ENCODE assay signal across 10 cellular contexts in the genomic region with DNA sequence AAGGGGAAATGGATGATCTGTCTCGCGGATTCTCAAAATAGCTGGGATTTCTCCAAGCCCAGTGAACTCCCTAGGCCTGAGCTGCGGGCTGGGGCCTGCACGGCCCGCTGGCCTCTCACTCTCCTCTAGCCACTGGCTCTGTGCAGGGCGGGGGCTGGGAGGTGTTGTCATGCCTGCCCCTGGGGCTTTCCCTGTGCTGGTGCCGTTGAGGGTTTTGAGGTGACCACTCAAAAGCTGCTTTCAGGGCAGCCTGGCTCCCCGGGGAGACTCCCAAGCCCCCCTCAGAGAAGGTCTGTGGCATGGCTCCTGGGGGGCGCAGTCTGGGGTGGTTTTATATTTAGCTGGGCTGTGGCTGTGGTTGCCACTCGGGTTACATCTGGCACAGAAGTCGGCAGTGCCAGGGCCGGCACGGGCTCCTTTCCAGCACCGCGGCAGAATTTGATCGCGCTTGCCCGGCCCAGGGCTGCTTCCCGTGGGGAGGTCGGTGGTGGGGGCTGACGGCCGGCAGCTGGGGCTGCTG. TPM values are rescaled to one million over a fixed set of nuclear protein-coding genes. Genes with fewer than 3 reads are reported as not detected.
DNase-seq lines count a peak whose midpoint lies in the region; ATAC-seq, FAIRE-seq and TF ChIP-seq lines count a peak whose summit lies in the region.
"Had no signal": no experiment of that assay in that cellular context is flagged by ENCODE, and none has a peak within 500 bp of the region (broad histone marks: within the 10 kb centered on the region; RNA-seq: fewer than 3 reads in every experiment).

No MANE protein-coding gene starts in this region.

- H3K9me3 ChIP-seq in GM12878 (replicated peaks; ENCODE audit: control insufficient read depth, insufficient read depth, low read length) (no peaks in the 10 kb centered on the region), skeletal muscle satellite cell (replicated peaks; ENCODE audit: low read length) (no peaks in the 10 kb centered on the region)

- CTCF ChIA-PET in GM12878 (lab: Yijun Ruan, JAX): interaction anchor here (0.5 to 2.5 kb wide), 4 partner anchors 10 to 30 kb away, joined by 3 to 7 read pairs (median 6); partner anchors contain the start of gene NDUFB7

- no peak for TF ChIP-seq EP300 in GM12878 (IDR thresholded peaks at IDR 0.05; ENCODE audit: borderline replicate concordance in 1 of 2, control insufficient read depth in 1 of 2, low read depth in 2 of 2, low read length in 2 of 2)

- DNase-seq in GM12878 (ENCODE audit: low read depth, low spot score) (no peak), hepatic stellate cell (ENCODE audit: low spot score) (peak; percentile 59), NCI-H1930 (lab: John Stamatoyannopoulos, UW) (no peak), DMS79 (lab: John Stamatoyannopoulos, UW) (no peak), dermis blood vessel endothelial cell (no peak)
- DNase-seq: SHP77 treated with DMSO at 0.1 percent for 48 hours had no signal

- no peak overlapping the region; the same call in 1 of the 2 replicates for H3K27ac ChIP-seq in GM12878 (ENCODE audit: control insufficient read depth, insufficient read depth)

- in situ Hi-C loops in GM12878 (cut with MboI): no loop called here

- no peak overlapping the region for H3K4me3 ChIP-seq in GM12878
- H3K4me3 ChIP-seq in skeletal muscle satellite cell (ENCODE audit: low read length): peak overlapping the region; percentile 31

- intact Hi-C loops in GM12878 (cut with micrococcal nuclease; ENCODE audit: unreplicated experiment): no loop called here

- no peak for FAIRE-seq in GM12878 (lab: Jason Lieb, UNC)

- no peak for TF ChIP-seq POLR2A in GM12878 (IDR thresholded peaks at IDR 0.05; ENCODE audit: low read depth, low read length)

- ATAC-seq in GM19463 (IDR thresholded peaks at IDR 0.05; ENCODE audit: unreplicated experiment) (peak; percentile 39), GM12878 (peak; percentile 79), HG03469 (IDR thresholded peaks at IDR 0.05; ENCODE audit: unreplicated experiment) (no peak)

- SMC1A ChIA-PET in GM12878 (lab: Charles Lee; ENCODE audit: uncharacterized antibody, unreplicated experiment): interaction anchor here (0.9 kb wide), 1 partner anchor 11 kb away, joined by 3 read pairs; no protein-coding TSS in a partner anchor

- no peak for TF ChIP-seq CTCF in GM12878 (IDR thresholded peaks at IDR 0.05 in 2 of 3, conservative IDR thresholded peaks at IDR 0.05 in 1 of 3; ENCODE audit: control insufficient read depth in 2 of 3, extremely low read depth in 1 of 3, insufficient read depth in 1 of 3, low read depth in 3 of 3, low read length in 3 of 3)

- TF ChIP-seq RAD21 in GM12878 (IDR thresholded peaks at IDR 0.05; ENCODE audit: insufficient read depth, low read depth, low read length): no peak

- POLR2A ChIA-PET in GM12878 (lab: Charles Lee): interaction anchor here (0.5 to 1.0 kb wide), 2 partner anchors 9 to 1572 kb away, joined by 4 to 11 read pairs; no protein-coding TSS in a partner anchor

- RAD21 ChIA-PET in GM12878 (lab: Charles Lee; ENCODE audit: unreplicated experiment): interaction anchor here (1.3 kb wide), 1 partner anchor 125 kb away, joined by 5 read pairs; no protein-coding TSS in a partner anchor

- WGBS in GM12878 (ENCODE audit: insufficient coverage, insufficient replicate concordance, low lambda C conversion rate, missing lambda C conversion rate): 8% methylated on average over 22 of the region's 22 CpGs

- H3K9ac ChIP-seq in GM12878 (ENCODE audit: control insufficient read depth, insufficient read depth, low read length) (no peak overlapping the region), skeletal muscle satellite cell (ENCODE audit: low read depth, low read length) (peak overlapping the region; percentile 76)

- no peaks in the 10 kb centered on the region for H4K20me1 ChIP-seq in GM12878 (ENCODE audit: control insufficient read depth, insufficient read depth)

- H3K36me3 ChIP-seq in GM12878 (ENCODE audit: control insufficient read depth in 2 of 2, insufficient read depth in 2 of 2, low read length in 1 of 2) (peaks cover 0 to 11% of the 10 kb centered on the region in 2 experiments; a peak in 3 of 4 replicates), skeletal muscle satellite cell (ENCODE audit: insufficient read depth, low read length) (peaks cover 12% of the 10 kb centered on the region)

- no peaks in the 10 kb centered on the region; the same call in 1 of the 2 replicates for H3K79me2 ChIP-seq in GM12878 (ENCODE audit: control insufficient read depth, insufficient read depth, low read length)

- H3K27me3 ChIP-seq in GM12878 (replicated peaks in 1 of 2; ENCODE audit: control insufficient read depth in 2 of 2, insufficient read depth in 2 of 2, low read length in 1 of 2) (no peaks in the 10 kb centered on the region), skeletal muscle satellite cell (ENCODE audit: control insufficient read depth, insufficient read depth, low read length) (no peaks in the 10 kb centered on the region)

- BruUV-seq in GM12878 (replicated peaks; lab: Mats Ljungman, UMichigan): no TSS peak

- H3K4me2 ChIP-seq in GM12878 (ENCODE audit: control insufficient read depth, insufficient read depth) (no peak overlapping the region), skeletal muscle satellite cell (ENCODE audit: low read length) (peak overlapping the region; percentile 63)

- H2AFZ ChIP-seq in GM12878 (ENCODE audit: control insufficient read depth, low read depth, low read length): no peak overlapping the region

- H3K4me1 ChIP-seq in GM12878 (ENCODE audit: control insufficient read depth, insufficient read depth, low read length): peaks cover 7% of the 10 kb centered on the region
- peaks cover 47% of the 10 kb centered on the region for H3K4me1 ChIP-seq in skeletal muscle satellite cell (ENCODE audit: control insufficient read depth, insufficient read depth, low read length)

RNA-seq across cellular contexts. Expression of gene NDUFB7, which starts 10.0 kb away (rescaled TPM):
- 10.7 and 13.1 TPM in 2 replicates for total RNA-seq in GM12878 (2013; cell fraction: nucleolus; rRNA removed)
- total RNA-seq in GM12878 (2014; rRNA removed): 366 and 434 TPM in 2 replicates
- 76.1 and 95.5 TPM in 2 replicates for total RNA-seq in GM12878 (2014; rRNA removed; fragmentation: Illumina TruSeq; extraction: Trizol)
- 220 and 223 TPM in 2 replicates for total RNA-seq in GM12878 (2021)
- polyA plus RNA-seq in GM12878 (2011; ENCODE audit: low read depth): 28.6 TPM
- 36.6 and 145 TPM in 2 replicates for polyA plus RNA-seq in GM12878 (2011; rRNA removed)
- polyA plus RNA-seq in GM12878 (2011; cell fraction: cytosol; rRNA removed): 315 and 605 TPM in 2 replicates
- 183 and 221 TPM in 2 replicates for polyA plus RNA-seq in GM12878 (2011; cell fraction: nucleus; rRNA removed)
- polyA plus RNA-seq in GM12878 (2012): 141 and 142 TPM in 2 replicates
- 1.2 and 20.2 TPM in 2 replicates for polyA plus RNA-seq in GM12878 (2014; fragmentation: Illumina TruSeq; extraction: Trizol)
- 10 to 100 TPM; 14.6 to 72.4 TPM for polyA plus RNA-seq in GM12878 (2014; fragmentation: Nextera tagmentation; extraction: Ambion mirVana)
- 480 and 530 TPM in 2 replicates for polyA plus RNA-seq in GM12878 (2014; rRNA removed)
- 100 to 1,000 TPM; 415 to 425 TPM for polyA plus RNA-seq in GM12878 (2016; fragmentation: Nextera tagmentation; extraction: Ambion mirVana)
- polyA minus RNA-seq in GM12878 (2011; rRNA and poly(A)+ RNA removed): 30.6 and 79.5 TPM in 2 replicates
- 49.7 and 52.9 TPM in 2 replicates for polyA minus RNA-seq in GM12878 (2011; cell fraction: cytosol; rRNA and poly(A)+ RNA removed)
- 19.3 and 21.0 TPM in 2 replicates for polyA minus RNA-seq in GM12878 (2011; cell fraction: nucleus; rRNA and poly(A)+ RNA removed)
- 292 and 323 TPM in 2 replicates for total RNA-seq in skeletal muscle satellite cell (2012; rRNA removed)
- 199 and 268 TPM in 2 replicates for total RNA-seq in dermis blood vessel endothelial cell

RNA-seq across cellular contexts. Expression of gene CLEC17A, which starts 21.0 kb away (rescaled TPM):
- 178 and 204 TPM in 2 replicates for total RNA-seq in GM12878 (2013; cell fraction: nucleolus; rRNA removed)
- 124 and 147 TPM in 2 replicates for total RNA-seq in GM12878 (2014; rRNA removed)
- 109 and 116 TPM in 2 replicates for total RNA-seq in GM12878 (2014; rRNA removed; fragmentation: Illumina TruSeq; extraction: Trizol)
- 99.0 and 105 TPM in 2 replicates for total RNA-seq in GM12878 (2021)
- polyA plus RNA-seq in GM12878 (2011; ENCODE audit: low read depth): 43.1 TPM
- polyA plus RNA-seq in GM12878 (2011; rRNA removed): 92.7 and 131 TPM in 2 replicates
- polyA plus RNA-seq in GM12878 (2011; cell fraction: cytosol; rRNA removed): 118 and 151 TPM in 2 replicates
- 93.3 and 106 TPM in 2 replicates for polyA plus RNA-seq in GM12878 (2011; cell fraction: nucleus; rRNA removed)
- polyA plus RNA-seq in GM12878 (2012): 48.7 and 56.3 TPM in 2 replicates
- polyA plus RNA-seq in GM12878 (2014; fragmentation: Illumina TruSeq; extraction: Trizol): 95.7 and 106 TPM in 2 replicates
- 10 to 100 TPM; 12.9 to 14.9 TPM for polyA plus RNA-seq in GM12878 (2014; fragmentation: Nextera tagmentation; extraction: Ambion mirVana)
- polyA plus RNA-seq in GM12878 (2014; rRNA removed): 101 and 102 TPM in 2 replicates
- 10 to 100 TPM; 46.4 to 54.3 TPM for polyA plus RNA-seq in GM12878 (2016; fragmentation: Nextera tagmentation; extraction: Ambion mirVana)
- polyA minus RNA-seq in GM12878 (2011; rRNA and poly(A)+ RNA removed): 215 and 263 TPM in 2 replicates
- 40.0 and 52.2 TPM in 2 replicates for polyA minus RNA-seq in GM12878 (2011; cell fraction: cytosol; rRNA and poly(A)+ RNA removed)
- polyA minus RNA-seq in GM12878 (2011; cell fraction: nucleus; rRNA and poly(A)+ RNA removed): 30.3 and 34.0 TPM in 2 replicates
- total RNA-seq in skeletal muscle satellite cell (2012; rRNA removed): under 0.01 TPM in 1 of 2 replicates, not detected in the other
- total RNA-seq in dermis blood vessel endothelial cell: not detected in 2 replicates
- total RNA-seq: lung microvascular endothelial cell had no signal

RNA-seq across cellular contexts. Expression of gene TECR, which starts 32.5 kb away (rescaled TPM):
- 31.1 and 32.1 TPM in 2 replicates for total RNA-seq in GM12878 (2013; cell fraction: nucleolus; rRNA removed)
- total RNA-seq in GM12878 (2014; rRNA removed) (54.0 and 70.3 TPM in 2 replicates), GM12878 (2014; rRNA removed; fragmentation: Illumina TruSeq; extraction: Trizol) (36.3 TPM in 2 replicates), GM12878 (2021) (86.1 and 92.0 TPM in 2 replicates), dermis blood vessel endothelial cell (17.0 and 25.5 TPM in 2 replicates)
- 27.9 TPM for polyA plus RNA-seq in GM12878 (2011; ENCODE audit: low read depth)
- polyA plus RNA-seq in GM12878 (2011; rRNA removed) (12.0 and 37.4 TPM in 2 replicates), GM12878 (2014; fragmentation: Illumina TruSeq; extraction: Trizol) (27.2 and 65.9 TPM in 2 replicates), GM12878 (2014; fragmentation: Nextera tagmentation; extraction: Ambion mirVana) (10 to 100 TPM in 1 of 2 experiments, 1 to 10 TPM in 1; 9.6 to 23.9 TPM), GM12878 (2014; rRNA removed) (62.5 and 83.3 TPM in 2 replicates), GM12878 (2016; fragmentation: Nextera tagmentation; extraction: Ambion mirVana) (100 to 1,000 TPM; 148 to 157 TPM)
- polyA plus RNA-seq in GM12878 (2011; cell fraction: cytosol; rRNA removed): 56.8 and 68.9 TPM in 2 replicates
- 130 and 132 TPM in 2 replicates for polyA plus RNA-seq in GM12878 (2011; cell fraction: nucleus; rRNA removed)
- 62.6 and 65.3 TPM in 2 replicates for polyA plus RNA-seq in GM12878 (2012)
- 38.9 and 62.4 TPM in 2 replicates for polyA minus RNA-seq in GM12878 (2011; rRNA and poly(A)+ RNA removed)
- polyA minus RNA-seq in GM12878 (2011; cell fraction: cytosol; rRNA and poly(A)+ RNA removed): 55.6 and 60.3 TPM in 2 replicates
- 27.8 and 41.1 TPM in 2 replicates for polyA minus RNA-seq in GM12878 (2011; cell fraction: nucleus; rRNA and poly(A)+ RNA removed)
- 21.0 and 33.6 TPM in 2 replicates for total RNA-seq in skeletal muscle satellite cell (2012; rRNA removed)

RNA-seq across cellular contexts. Expression of gene DNAJB1, which starts 43.7 kb away (rescaled TPM):
- total RNA-seq in GM12878 (2013; cell fraction: nucleolus; rRNA removed): 20.5 and 21.0 TPM in 2 replicates
- total RNA-seq in GM12878 (2014; rRNA removed) (27.2 and 27.9 TPM in 2 replicates), GM12878 (2014; rRNA removed; fragmentation: Illumina TruSeq; extraction: Trizol) (24.7 and 26.3 TPM in 2 replicates), GM12878 (2021) (39.4 and 40.8 TPM in 2 replicates), dermis blood vessel endothelial cell (29.5 and 39.5 TPM in 2 replicates)
- 16.0 TPM for polyA plus RNA-seq in GM12878 (2011; ENCODE audit: low read depth)
- polyA plus RNA-seq in GM12878 (2011; rRNA removed) (36.8 and 45.7 TPM in 2 replicates), GM12878 (2014; fragmentation: Illumina TruSeq; extraction: Trizol) (34.9 and 38.0 TPM in 2 replicates), GM12878 (2014; fragmentation: Nextera tagmentation; extraction: Ambion mirVana) (1 to 10 TPM; 4.8 to 8.3 TPM), GM12878 (2014; rRNA removed) (31.6 and 31.9 TPM in 2 replicates), GM12878 (2016; fragmentation: Nextera tagmentation; extraction: Ambion mirVana) (10 to 100 TPM; 62.3 to 65.8 TPM)
- 45.8 and 48.4 TPM in 2 replicates for polyA plus RNA-seq in GM12878 (2011; cell fraction: cytosol; rRNA removed)
- 31.8 and 33.9 TPM in 2 replicates for polyA plus RNA-seq in GM12878 (2011; cell fraction: nucleus; rRNA removed)
- 24.2 and 28.9 TPM in 2 replicates for polyA plus RNA-seq in GM12878 (2012)
- 40.0 and 44.6 TPM in 2 replicates for polyA minus RNA-seq in GM12878 (2011; rRNA and poly(A)+ RNA removed)
- polyA minus RNA-seq in GM12878 (2011; cell fraction: cytosol; rRNA and poly(A)+ RNA removed): 11.1 and 16.1 TPM in 2 replicates
- polyA minus RNA-seq in GM12878 (2011; cell fraction: nucleus; rRNA and poly(A)+ RNA removed): 15.0 and 18.5 TPM in 2 replicates
- 74.3 and 74.9 TPM in 2 replicates for total RNA-seq in skeletal muscle satellite cell (2012; rRNA removed)

Comparison
In these comparisons a context has a peak if more than half of its experiments do, and no peak if none do; other contexts are left out.
1. RNA of gene CLEC17A, which starts 21.0 kb away (total RNA-seq): 99.0 to 204 TPM in GM12878; not detected in dermis blood vessel endothelial cell; every median in the first group is over 10 times any median in the second.